In the genomic region with DNA sequence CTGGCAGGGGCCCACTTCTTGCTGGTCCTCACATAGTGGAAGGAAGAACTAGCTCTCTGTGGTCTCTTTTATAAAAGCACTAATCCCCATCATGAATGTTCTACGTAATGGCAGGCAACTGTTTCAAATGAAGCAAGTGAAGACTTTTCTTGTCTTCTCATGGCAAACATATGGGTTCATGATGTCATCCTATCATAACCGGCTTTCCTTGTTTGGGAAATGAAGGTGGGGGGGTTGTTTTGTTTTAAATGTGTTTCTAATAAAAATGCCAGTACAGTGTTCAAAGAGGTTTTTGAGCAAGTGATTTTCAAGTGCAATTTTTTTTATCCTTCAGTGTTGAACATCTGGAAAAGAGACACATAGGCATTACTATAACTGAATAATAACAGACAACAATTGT, we compare ENCODE assay signal across 20 cellular contexts. TPM values are rescaled to one million over a fixed set of nuclear protein-coding genes. Genes with fewer than 3 reads are reported as not detected.
DNase-seq lines count a peak whose midpoint lies in the region; ATAC-seq and TF ChIP-seq lines count a peak whose summit lies in the region.
"Had no signal": no experiment of that assay in that cellular context is flagged by ENCODE, and none has a peak within 500 bp of the region (broad histone marks: within the 10 kb centered on the region; RNA-seq: fewer than 3 reads in every experiment).

No MANE protein-coding gene starts in this region.

- 89 to 96% (median 94%) methylated on average over 2 of the region's 2 CpGs for WGBS in heart left ventricle, 4 donors

- no peaks in the 10 kb centered on the region for H3K9me3 ChIP-seq in heart left ventricle
- H3K9me3 ChIP-seq: A549 had no signal

- TF ChIP-seq CTCF in AG10803 (conservative IDR thresholded peaks at IDR 0.05; ENCODE audit: low read length) (no peak), HFF-Myc (IDR thresholded peaks at IDR 0.05; ENCODE audit: low read depth, low read length, missing control alignments) (no peak), fibroblast of mammary gland (conservative IDR thresholded peaks at IDR 0.05; ENCODE audit: control insufficient read depth, insufficient read depth, low read depth, low read length) (no peak), heart left ventricle (IDR thresholded peaks at IDR 0.05) (no peak)

- H3K27ac ChIP-seq in heart left ventricle: no peak overlapping the region
- H3K27ac ChIP-seq: A549, GM23248 had no signal

- DNase-seq in AG10803 (ENCODE audit: low read depth) (peak; percentile 52), HFF-Myc (ENCODE audit: extremely low read depth, low read depth) (peak; percentile 32), fibroblast of mammary gland (ENCODE audit: low read depth) (peak; percentile 50), NCI-H1048 (lab: John Stamatoyannopoulos, UW) (no peak), heart left ventricle (no peak)
- DNase-seq: 8988T; ACHN; C1 segment of cervical spinal cord; Calu3; CD4-positive, alpha-beta memory T cell; COR-L47; DMS53; DMS79 treated with DMSO at 0.1 percent for 48 hours; GF-D8; GM23248; H9; HFFc6 had no signal

- intact Hi-C loops in heart left ventricle (cut with DNase I): no loop called here

- H3K4me3 ChIP-seq in AG10803 (ENCODE audit: low read length) (no peak overlapping the region), HFF-Myc (replicated peaks; ENCODE audit: low read depth, low read length) (no peak overlapping the region), fibroblast of mammary gland (ENCODE audit: control insufficient read depth, low read depth, low read length) (no peak overlapping the region), heart left ventricle (no peak overlapping the region)
- H3K4me3 ChIP-seq: A549, GM23248 had no signal

- TF ChIP-seq POLR2A in heart left ventricle (IDR thresholded peaks at IDR 0.05): no peak

- H3K4me1 ChIP-seq in heart left ventricle: no peaks in the 10 kb centered on the region
- H3K4me1 ChIP-seq: A549 had no signal

- no peaks in the 10 kb centered on the region for H3K36me3 ChIP-seq in heart left ventricle

- H3K27me3 ChIP-seq in heart left ventricle: no peaks in the 10 kb centered on the region

- ATAC-seq in GM21786 (IDR thresholded peaks at IDR 0.05; ENCODE audit: unreplicated experiment) (no peak), heart left ventricle (no peak)
- ATAC-seq: A549, HCT116 had no signal

RNA-seq across cellular contexts. Expression of gene REXO2, which starts 33.4 kb away (rescaled TPM):
- total RNA-seq in heart left ventricle: 100 to 1,000 TPM; 158 to 235 (median 195) TPM
- polyA plus RNA-seq in heart left ventricle: 100 to 1,000 TPM; 136 to 153 TPM

Comparison
In these comparisons a context has a peak if more than half of its experiments do, and no peak if none do; other contexts are left out.
1. DNase-seq: peak in AG10803 (single experiment), HFF-Myc (single experiment) and fibroblast of mammary gland (single experiment); none in NCI-H1048 (single experiment) and heart left ventricle (0 of 5).